In the genomic region with DNA sequence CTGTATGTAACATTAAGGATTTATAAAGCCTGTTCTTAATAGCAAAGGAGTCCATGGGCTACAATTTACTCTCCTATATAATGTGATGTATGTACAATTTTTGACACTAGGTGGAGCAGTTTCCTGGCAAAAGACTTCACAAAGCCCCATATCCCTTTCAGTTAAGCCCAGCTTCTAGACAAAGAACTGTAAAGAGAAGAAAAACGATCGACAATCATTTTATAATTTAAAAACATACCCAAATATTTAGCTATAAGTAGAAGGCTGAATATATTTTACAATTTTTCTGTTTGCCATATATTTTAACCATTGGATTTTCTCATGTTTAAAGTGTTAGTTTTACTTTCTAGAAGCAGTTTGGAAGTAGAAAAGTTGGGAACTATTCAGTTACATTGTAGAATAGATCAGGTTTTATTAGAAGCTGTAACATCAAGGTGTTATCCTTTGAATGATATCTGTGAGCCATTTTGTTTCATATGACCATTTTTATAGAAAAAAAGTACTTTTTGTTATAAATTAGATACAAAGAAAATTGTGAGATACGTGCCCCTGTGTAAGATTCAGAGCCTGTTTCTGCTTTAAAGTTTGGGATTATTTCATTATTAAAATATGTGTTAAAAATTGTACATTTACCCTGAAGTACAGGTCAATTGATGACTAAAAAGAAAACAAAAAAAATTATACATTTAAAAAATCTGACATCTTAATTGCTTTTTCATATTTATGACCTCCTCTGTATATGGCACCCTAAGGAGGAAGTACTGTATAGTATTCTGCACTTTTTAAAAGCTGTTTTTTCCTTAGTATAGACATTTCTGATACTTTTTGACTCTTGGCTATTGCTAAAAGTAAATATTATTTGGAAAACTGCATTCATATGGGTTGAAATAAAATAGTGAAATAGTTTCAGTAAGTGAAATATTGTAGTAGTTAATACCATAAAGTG, we compare ENCODE assay signal across 8 cellular contexts. TPM values are rescaled to one million over a fixed set of nuclear protein-coding genes. Genes with fewer than 3 reads are reported as not detected.
DNase-seq lines count a peak whose midpoint lies in the region; ATAC-seq, FAIRE-seq and TF ChIP-seq lines count a peak whose summit lies in the region.

No MANE protein-coding gene starts in this region.

- peaks cover 0 to 43% (median 11%) of the 10 kb centered on the region in 4 donors for H3K4me1 ChIP-seq in tibial artery

- DNase-seq in D721Med (ENCODE audit: insufficient read length, low spot score) (no peak), NCI-H1436 (lab: John Stamatoyannopoulos, UW) (peak; percentile 87), SK-N-DZ (ENCODE audit: low spot score) (peak; percentile 75), dorsolateral prefrontal cortex (no peak), medulla oblongata (ENCODE audit: extremely low spot score) (peak; percentile 93), tibial artery (no peak)

- FAIRE-seq in D721Med (lab: Jason Lieb, UNC) = no peak

- no peaks in the 10 kb centered on the region for H3K27me3 ChIP-seq in dorsolateral prefrontal cortex
- no peaks in the 10 kb centered on the region for H3K27me3 ChIP-seq in tibial artery

- H3K27ac ChIP-seq in dorsolateral prefrontal cortex = peak overlapping the region in 24 of 59 donors; percentile 1 to 66 (median 32)
- peak overlapping the region; percentile 41 to 67 for H3K27ac ChIP-seq in tibial artery

- TF ChIP-seq CTCF in D721Med (IDR thresholded peaks at IDR 0.05; ENCODE audit: insufficient read depth, missing control alignments) (peak; percentile 92), dorsolateral prefrontal cortex (IDR thresholded peaks at IDR 0.05 in 54 of 56, conservative IDR thresholded peaks at IDR 0.05 in 2 of 56; ENCODE audit: low read depth in 1 of 56, partially characterized antibody in 56 of 56) (peak; percentile 68 to 93 (median 82)), tibial artery (IDR thresholded peaks at IDR 0.05) (peak; percentile 69 to 88)

- H3K4me3 ChIP-seq in dorsolateral prefrontal cortex (peak overlapping the region in 29 of 59 donors; percentile 1 to 50 (median 14)), tibial artery (peak overlapping the region in 1 of 2 donors; percentile 21)

- no peaks in the 10 kb centered on the region for H3K36me3 ChIP-seq in tibial artery

- intact Hi-C loops in dorsolateral prefrontal cortex (cut with DNase I) = loop anchor here in 1 of 2 donors (5.0 kb wide), 1 partner anchor 284 kb away; no protein-coding TSS in a partner anchor
- intact Hi-C loops in tibial artery (cut with DNase I; ENCODE audit: low total_unique reads) = loop anchor here (2.0 kb wide), 1 partner anchor 85 kb away; no protein-coding TSS in a partner anchor

- H3K9me3 ChIP-seq in tibial artery = no peaks in the 10 kb centered on the region

- ATAC-seq in GM21825 (IDR thresholded peaks at IDR 0.05; ENCODE audit: unreplicated experiment) (peak; percentile 73), GM19467 (IDR thresholded peaks at IDR 0.05; ENCODE audit: unreplicated experiment) (no peak)

RNA-seq across cellular contexts. Expression of a gene that starts 46.3 kb away (rescaled TPM):
- 59.8 and 69.1 TPM in 2 replicates for polyA plus RNA-seq in SK-N-DZ (2014; cell fraction: cytosol; rRNA removed)
- polyA plus RNA-seq in SK-N-DZ (2014; cell fraction: nucleus; rRNA removed) = 33.9 and 40.9 TPM in 2 replicates
- 100 to 1,000 TPM in 118 of 120 experiments, 10 to 100 TPM in 2; 80.9 to 231 (median 127) TPM for total RNA-seq in dorsolateral prefrontal cortex

RNA-seq across cellular contexts. Expression of a gene that starts 46.6 kb away (rescaled TPM):
- polyA plus RNA-seq in SK-N-DZ (2014; cell fraction: cytosol; rRNA removed) = 29.4 and 37.2 TPM in 2 replicates
- polyA plus RNA-seq in SK-N-DZ (2014; cell fraction: nucleus; rRNA removed) = 22.6 and 26.5 TPM in 2 replicates
- 10 to 100 TPM in 119 of 120 experiments, 1 to 10 TPM in 1; 9.8 to 28.4 (median 20.0) TPM for total RNA-seq in dorsolateral prefrontal cortex

Comparison
In these comparisons a context has a peak if more than half of its experiments do, and no peak if none do; other contexts are left out.
1. DNase-seq: peak in NCI-H1436 (single experiment), SK-N-DZ (single experiment) and medulla oblongata (single experiment); none in D721Med (single experiment), dorsolateral prefrontal cortex (0 of 10) and tibial artery (0 of 2).
2. Peak in every context shown above with its lines, with median percentiles within 50 percentile points of each other: CTCF ChIP-seq.